ENCODE assay signal across 8 cellular contexts in the genomic region with DNA sequence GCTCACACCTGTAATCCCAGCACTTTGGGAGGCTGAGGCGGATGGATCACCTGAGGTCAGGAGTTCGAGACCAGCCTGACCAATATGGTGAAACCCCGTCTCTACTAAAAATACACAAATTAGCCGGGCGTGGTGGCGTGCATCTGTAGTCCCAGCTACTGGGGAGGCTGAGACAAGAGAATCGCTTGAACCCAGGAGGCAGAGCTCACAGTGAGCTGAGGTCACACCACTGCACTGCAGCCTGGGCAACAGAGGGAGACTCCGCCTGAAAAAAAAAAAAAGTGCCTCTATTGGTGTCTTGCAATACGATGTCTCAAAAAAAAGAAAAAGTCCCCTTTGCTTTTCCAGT. TPM values are rescaled to one million over a fixed set of nuclear protein-coding genes. Genes with fewer than 3 reads are reported as not detected.
DNase-seq lines count a peak whose midpoint lies in the region; ATAC-seq and TF ChIP-seq lines count a peak whose summit lies in the region.
"Not testable (repeated sequence)": the region's sequence is repeated elsewhere in the genome, so short reads cannot be mapped to it uniquely, and the experiment has no call there.

No MANE protein-coding gene starts in this region.

- not testable (repeated sequence) for H3K27ac Mint-ChIP-seq in activated CD8-positive, alpha-beta memory T cell treated with anti-CD3 and anti-CD28 coated beads, Interleukin-2, amount 10 ng/mL, durations not matched to agents 7 days and 5 days; activated naive CD8-positive, alpha-beta T cell treated with anti-CD3 and anti-CD28 coated beads, Interleukin-2, amount 10 ng/mL, durations not matched to agents 7 days and 5 days; effector memory CD8-positive, alpha-beta T cell
- H3K27ac Mint-ChIP-seq in naive B cell: peak overlapping the region in 1 of 6 donors; percentile 96

- peaks cover 0 to 25% (median 0%) of the 10 kb centered on the region in 11 experiments; a peak in 5 of 22 replicates for H4K20me1 ChIP-seq in BLaER1 treated with 17β-estradiol and CSF1 and Interleukin-3, amounts not matched to agents 10 nM and 100 nM
- H4K20me1 ChIP-seq in HCT116 (ENCODE audit: insufficient read depth); OCI-LY7 (ENCODE audit: insufficient read depth, low read length): not testable (repeated sequence)

- peak overlapping the region in 8 of 11 experiments; percentile 84 to 93 (median 88); a peak in 10 of 22 replicates for H3K4me2 ChIP-seq in BLaER1 treated with 17β-estradiol and CSF1 and Interleukin-3, amounts not matched to agents 10 nM and 100 nM
- peak overlapping the region; percentile 99 for H3K4me2 ChIP-seq in HCT116 (ENCODE audit: low read length)
- H3K4me2 ChIP-seq in OCI-LY7 (ENCODE audit: low read length): peak overlapping the region; percentile 98; the same call in 1 of the 2 replicates

- H3K36me3 ChIP-seq in BLaER1 treated with 17β-estradiol and CSF1 and Interleukin-3, amounts not matched to agents 10 nM and 100 nM: peaks cover 6 to 18% (median 13%) of the 10 kb centered on the region in 11 experiments; a peak in 14 of 22 replicates
- H3K36me3 ChIP-seq in HCT116 (ENCODE audit: control insufficient read depth in 1 of 2, insufficient read depth in 2 of 2, low read length in 2 of 2): not testable (repeated sequence)
- peaks cover 18% of the 10 kb centered on the region for H3K36me3 ChIP-seq in OCI-LY7 (ENCODE audit: insufficient read depth, low read length)

- ATAC-seq in HCT116; activated CD8-positive, alpha-beta memory T cell treated with anti-CD3 and anti-CD28 coated beads, Interleukin-2, amount 10 ng/mL, durations not matched to agents 7 days and 5 days; activated naive CD8-positive, alpha-beta T cell treated with anti-CD3 and anti-CD28 coated beads, Interleukin-2, amount 10 ng/mL, durations not matched to agents 7 days and 5 days (ENCODE audit: low read depth); effector memory CD8-positive, alpha-beta T cell (replicated peaks); naive B cell (ENCODE audit: low read depth in 2 of 2): not testable (repeated sequence)

- intact Hi-C loops in HCT116 (cut with micrococcal nuclease): loop anchor here (2.0 to 5.0 kb wide), 2 partner anchors 90 to 163 kb away; partner anchors contain the start of gene NAXD
- intact Hi-C loops in OCI-LY7 (cut with micrococcal nuclease; ENCODE audit: unreplicated experiment): loop anchor here (2.0 kb wide), 1 partner anchor 31 kb away; no protein-coding TSS in a partner anchor

- H3K27me3 ChIP-seq in BLaER1 treated with 17β-estradiol and CSF1 and Interleukin-3, amounts not matched to agents 10 nM and 100 nM; HCT116 (ENCODE audit: insufficient read depth, low read length): not testable (repeated sequence)

- peak overlapping the region; percentile 92 for H3K4me3 Mint-ChIP-seq in activated CD8-positive, alpha-beta memory T cell treated with anti-CD3 and anti-CD28 coated beads, Interleukin-2, amount 10 ng/mL, durations not matched to agents 7 days and 5 days
- peak overlapping the region; percentile 77 for H3K4me3 Mint-ChIP-seq in activated naive CD8-positive, alpha-beta T cell treated with anti-CD3 and anti-CD28 coated beads, Interleukin-2, amount 10 ng/mL, durations not matched to agents 7 days and 5 days
- peak overlapping the region; percentile 88 to 90 for H3K4me3 Mint-ChIP-seq in effector memory CD8-positive, alpha-beta T cell
- H3K4me3 Mint-ChIP-seq in naive B cell: peak overlapping the region; percentile 47 to 95 (median 88)

- H3K9ac ChIP-seq in BLaER1 treated with 17β-estradiol and CSF1 and Interleukin-3, amounts not matched to agents 10 nM and 100 nM: not testable (repeated sequence)
- 0 out of 2 replicates have a peak overlapping the region, but pooled peaks have one; percentile 3 for H3K9ac ChIP-seq in HCT116 (ENCODE audit: low read length)

- not testable (repeated sequence) for H3K27me3 Mint-ChIP-seq in activated CD8-positive, alpha-beta memory T cell treated with anti-CD3 and anti-CD28 coated beads, Interleukin-2, amount 10 ng/mL, durations not matched to agents 7 days and 5 days; activated naive CD8-positive, alpha-beta T cell treated with anti-CD3 and anti-CD28 coated beads, Interleukin-2, amount 10 ng/mL, durations not matched to agents 7 days and 5 days; effector memory CD8-positive, alpha-beta T cell; naive B cell

- H3K9me3 Mint-ChIP-seq in activated CD8-positive, alpha-beta memory T cell treated with anti-CD3 and anti-CD28 coated beads, Interleukin-2, amount 10 ng/mL, durations not matched to agents 7 days and 5 days (ENCODE audit: low read depth); activated naive CD8-positive, alpha-beta T cell treated with anti-CD3 and anti-CD28 coated beads, Interleukin-2, amount 10 ng/mL, durations not matched to agents 7 days and 5 days; effector memory CD8-positive, alpha-beta T cell; naive B cell: not testable (repeated sequence)

- not testable (repeated sequence) for BruUV-seq in HCT116 (replicated peaks; lab: Mats Ljungman, UMichigan); OCI-LY7 (replicated peaks; lab: Mats Ljungman, UMichigan)

- DNase-seq in HCT116 (ENCODE audit: low read depth, low spot score); OCI-LY7 (ENCODE audit: low spot score); activated CD8-positive, alpha-beta memory T cell treated with anti-CD3 and anti-CD28 coated beads, Interleukin-2, amount 10 ng/mL, durations not matched to agents 7 days and 5 days; activated naive CD8-positive, alpha-beta T cell treated with anti-CD3 and anti-CD28 coated beads, Interleukin-2, amount 10 ng/mL, durations not matched to agents 7 days and 5 days; effector memory CD8-positive, alpha-beta T cell; naive B cell: not testable (repeated sequence)
- DNase-seq in stimulated activated CD8-positive, alpha-beta memory T cell treated with anti-CD3 and anti-CD28 coated beads, Interleukin-4, amount 100 ng/mL, for 48 hours: peak; percentile 19

- peaks cover 52 to 71% (median 61%) of the 10 kb centered on the region in 10 experiments for H3K4me1 ChIP-seq in BLaER1 treated with 17β-estradiol and CSF1 and Interleukin-3, amounts not matched to agents 10 nM and 100 nM
- H3K4me1 ChIP-seq in HCT116 (ENCODE audit: control insufficient read depth in 1 of 2, insufficient read depth in 2 of 2, low read length in 2 of 2) (peaks cover 24 to 46% of the 10 kb centered on the region in 2 experiments), OCI-LY7 (ENCODE audit: insufficient read depth, low read length, poor library complexity, severe bottlenecking) (peaks cover 55% of the 10 kb centered on the region)

- H3K36me3 Mint-ChIP-seq in activated CD8-positive, alpha-beta memory T cell treated with anti-CD3 and anti-CD28 coated beads, Interleukin-2, amount 10 ng/mL, durations not matched to agents 7 days and 5 days; activated naive CD8-positive, alpha-beta T cell treated with anti-CD3 and anti-CD28 coated beads, Interleukin-2, amount 10 ng/mL, durations not matched to agents 7 days and 5 days; naive B cell: not testable (repeated sequence)
- peaks cover 20% of the 10 kb centered on the region for H3K36me3 Mint-ChIP-seq in effector memory CD8-positive, alpha-beta T cell (ENCODE audit: insufficient read depth)

- CTCF ChIA-PET in HCT116 (lab: Charles Lee): interaction anchor here (1.4 kb wide), 1 partner anchor 252 kb away, joined by 3 read pairs; no protein-coding TSS in a partner anchor
- CTCF ChIA-PET in OCI-LY7 (lab: Charles Lee; ENCODE audit: unreplicated experiment); activated CD8-positive, alpha-beta memory T cell treated with anti-CD3 and anti-CD28 coated beads, Interleukin-2, amount 10 ng/mL, durations not matched to agents 7 days and 5 days (lab: Charles Lee): not testable (repeated sequence)

- H3K27ac ChIP-seq in BLaER1 treated with 17β-estradiol and CSF1 and Interleukin-3, amounts not matched to agents 10 nM and 100 nM; HCT116 (ENCODE audit: low read depth, low read length): not testable (repeated sequence)
- peak overlapping the region; percentile 39 for H3K27ac ChIP-seq in OCI-LY7 (ENCODE audit: low read depth, low read length, poor library complexity, severe bottlenecking)

- RAD21 ChIA-PET in HCT116 (lab: Charles Lee; ENCODE audit: low non-redundant PET in 1 of 2, low total read pairs in 2 of 2, uncharacterized antibody in 2 of 2, unreplicated experiment in 2 of 2): not testable (repeated sequence)

- POLR2A ChIA-PET in HCT116 (lab: Charles Lee) (interaction anchor here (3.7 kb wide), 1 partner anchor 8 kb away, joined by 40 read pairs; no protein-coding TSS in a partner anchor), OCI-LY7 (lab: Charles Lee) (interaction anchor here (0.7 kb wide), 1 partner anchor 200 kb away, joined by 3 read pairs; no protein-coding TSS in a partner anchor)
- POLR2A ChIA-PET in activated naive CD8-positive, alpha-beta T cell treated with anti-CD3 and anti-CD28 coated beads, Interleukin-2, amount 10 ng/mL, durations not matched to agents 7 days and 5 days (lab: Charles Lee): not testable (repeated sequence)

- not testable (repeated sequence) for TF ChIP-seq CTCF in HCT116 (IDR thresholded peaks at IDR 0.05 in 2 of 3, conservative IDR thresholded peaks at IDR 0.05 in 1 of 3; ENCODE audit: borderline replicate concordance in 1 of 3, insufficient read depth in 1 of 3, low read depth in 2 of 3, low read length in 2 of 3); OCI-LY7 (conservative IDR thresholded peaks at IDR 0.05; ENCODE audit: low read length)

- H3K79me2 ChIP-seq in HCT116 (ENCODE audit: insufficient read depth, low read length) (peaks cover 34% of the 10 kb centered on the region), OCI-LY7 (ENCODE audit: insufficient read depth, low read depth, low read length) (peaks cover 31% of the 10 kb centered on the region)

- not testable (repeated sequence) for TF ChIP-seq RAD21 in HCT116 (IDR thresholded peaks at IDR 0.05; ENCODE audit: low read depth)

- H3K9me3 ChIP-seq in BLaER1 treated with 17β-estradiol and CSF1 and Interleukin-3, amounts not matched to agents 10 nM and 100 nM (replicated peaks in 1 of 11); HCT116 (ENCODE audit: control insufficient read depth in 1 of 2, insufficient read depth in 1 of 2, low read depth in 1 of 2, low read length in 2 of 2); OCI-LY7 (ENCODE audit: low read length): not testable (repeated sequence)

- H3K4me3 ChIP-seq in BLaER1 treated with 17β-estradiol and CSF1 and Interleukin-3, amounts not matched to agents 10 nM and 100 nM; HCT116 (replicated peaks in 1 of 2; ENCODE audit: low read depth in 1 of 2, low read length in 2 of 2); OCI-LY7 (ENCODE audit: low read depth, low read length, poor library complexity, severe bottlenecking): not testable (repeated sequence)

- not testable (repeated sequence) for H3K9me2 ChIP-seq in HCT116 (ENCODE audit: insufficient read depth); OCI-LY7 (ENCODE audit: insufficient read depth, low read length)

- H2AFZ ChIP-seq in HCT116 (ENCODE audit: low read depth, low read length, poor library complexity, severe bottlenecking): peak overlapping the region; percentile 64
- H2AFZ ChIP-seq in OCI-LY7 (ENCODE audit: low read length): peak overlapping the region; percentile 74; the same call in 1 of the 2 replicates

- not testable (repeated sequence) for TF ChIP-seq POLR2A in HCT116 (IDR thresholded peaks at IDR 0.05; ENCODE audit: borderline replicate concordance, extremely low read depth, insufficient read depth, insufficient read length)

- H3K4me1 Mint-ChIP-seq in activated CD8-positive, alpha-beta memory T cell treated with anti-CD3 and anti-CD28 coated beads, Interleukin-2, amount 10 ng/mL, durations not matched to agents 7 days and 5 days: peaks cover 42% of the 10 kb centered on the region
- peaks cover 31% of the 10 kb centered on the region for H3K4me1 Mint-ChIP-seq in activated naive CD8-positive, alpha-beta T cell treated with anti-CD3 and anti-CD28 coated beads, Interleukin-2, amount 10 ng/mL, durations not matched to agents 7 days and 5 days
- peaks cover 21 to 29% of the 10 kb centered on the region in 2 donors for H3K4me1 Mint-ChIP-seq in effector memory CD8-positive, alpha-beta T cell (ENCODE audit: low read depth in 2 of 2)
- H3K4me1 Mint-ChIP-seq in naive B cell: peaks cover 31 to 55% (median 38%) of the 10 kb centered on the region in 3 donors

RNA-seq across cellular contexts. Expression of gene CARS2, which starts 1.4 kb away (rescaled TPM):
- total RNA-seq in HCT116 (2021; ENCODE audit: unreplicated experiment): 52.9 TPM
- 26.7 and 36.1 TPM in 2 replicates for polyA plus RNA-seq in HCT116 (2012)
- 45.0 and 50.9 TPM in 2 replicates for total RNA-seq in OCI-LY7 (2014; rRNA removed; shearing (Covaris generic))
- 47.3 and 48.3 TPM in 2 replicates for total RNA-seq in OCI-LY7 (2022)
- 10 to 100 TPM; 72.0 to 75.9 TPM for total RNA-seq in activated CD8-positive, alpha-beta memory T cell treated with anti-CD3 and anti-CD28 coated beads, Interleukin-2, amount 10 ng/mL, durations not matched to agents 7 days and 5 days
- total RNA-seq in activated naive CD8-positive, alpha-beta T cell treated with anti-CD3 and anti-CD28 coated beads, Interleukin-2, amount 10 ng/mL, durations not matched to agents 7 days and 5 days: 10 to 100 TPM; 78.9 to 84.8 TPM
- 10 to 100 TPM; 44.4 to 69.8 (median 52.9) TPM for polyA plus RNA-seq in naive B cell (ENCODE audit: low read depth in 6 of 6)

RNA-seq across cellular contexts. Expression of gene ING1, which starts 6.1 kb away (rescaled TPM):
- 27.0 TPM for total RNA-seq in HCT116 (2021; ENCODE audit: unreplicated experiment)
- 39.5 and 56.8 TPM in 2 replicates for polyA plus RNA-seq in HCT116 (2012)
- 9.6 and 11.8 TPM in 2 replicates for total RNA-seq in OCI-LY7 (2014; rRNA removed; shearing (Covaris generic))
- 11.8 and 14.7 TPM in 2 replicates for total RNA-seq in OCI-LY7 (2022)
- 10 to 100 TPM; 15.3 to 21.6 TPM for total RNA-seq in activated CD8-positive, alpha-beta memory T cell treated with anti-CD3 and anti-CD28 coated beads, Interleukin-2, amount 10 ng/mL, durations not matched to agents 7 days and 5 days
- total RNA-seq in activated naive CD8-positive, alpha-beta T cell treated with anti-CD3 and anti-CD28 coated beads, Interleukin-2, amount 10 ng/mL, durations not matched to agents 7 days and 5 days: 10 to 100 TPM; 19.5 to 21.1 TPM
- polyA plus RNA-seq in naive B cell (ENCODE audit: low read depth in 6 of 6): 10 to 100 TPM; 16.8 to 29.2 (median 20.9) TPM
